Comparison of ENCODE assay signal across 8 cellular contexts in the genomic region with DNA sequence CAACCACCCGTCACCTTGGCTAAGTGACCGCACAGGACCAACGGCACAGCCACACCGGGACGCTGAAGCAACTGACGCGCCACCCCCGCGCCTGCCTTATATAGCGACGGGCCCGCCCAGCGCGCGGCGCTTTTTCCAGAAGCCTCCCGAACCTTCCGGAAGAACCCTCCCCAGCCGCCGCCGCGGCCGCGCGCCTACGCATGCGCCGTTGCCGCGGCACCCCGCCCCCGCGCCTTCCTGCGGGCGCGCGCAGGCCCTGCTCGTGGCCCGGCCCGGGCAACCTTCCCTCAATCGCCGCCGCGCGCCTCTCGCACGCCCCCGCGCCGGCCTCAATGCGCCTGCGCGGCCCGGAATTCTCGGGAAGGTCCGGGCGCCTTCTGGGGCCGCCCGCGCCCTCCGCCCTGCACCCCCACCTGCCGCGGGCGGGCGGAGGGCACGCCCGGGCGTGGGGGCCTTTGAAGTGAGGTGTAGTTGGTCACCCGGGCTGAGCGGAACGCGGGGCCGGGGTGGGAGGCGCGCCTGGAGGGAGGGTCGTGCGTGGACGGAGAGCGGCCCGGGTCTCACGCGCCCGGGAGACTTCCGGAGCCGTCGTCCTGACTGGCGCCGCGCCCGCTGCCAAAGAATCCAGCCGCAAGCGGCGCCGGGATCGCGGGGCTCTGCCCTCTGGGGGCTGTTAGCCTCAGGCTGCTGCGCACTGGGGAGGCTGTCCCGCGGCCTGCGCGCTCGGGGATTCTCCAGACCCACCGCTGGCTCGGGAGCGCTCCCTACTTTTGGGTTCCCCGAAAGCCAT. TPM values are rescaled to one million over a fixed set of nuclear protein-coding genes. Genes with fewer than 3 reads are reported as not detected.
A peak's percentile ranks its signal among the peaks of the same experiment; 100 is the strongest.
DNase-seq lines count a peak whose midpoint lies in the region; ATAC-seq lines count a peak whose summit lies in the region.

A gene (minus strand): TSS at position 73 of the 790 bp plus-strand sequence. CDS start 666 bp downstream, outside the sequence.

- peak within 1 kb of the TSS; percentile 96 to 100 (median 99) for H3K27ac Mint-ChIP-seq in CD8-positive, alpha-beta memory T cell

- peak; percentile 91 to 96 (median 93) for DNase-seq in CD8-positive, alpha-beta memory T cell
- DNase-seq in HS-27A (ENCODE audit: low read depth) (peak; percentile 79), NK-92 (lab: John Stamatoyannopoulos, UW; ENCODE audit: unreplicated experiment) (peak; percentile 81), medulla oblongata (ENCODE audit: extremely low spot score) (peak; percentile 93)
- DNase-seq in activated CD8-positive, alpha-beta memory T cell treated with anti-CD3 and anti-CD28 coated beads for 1 hour (ENCODE audit: extremely low read depth in 1 of 2, low read depth in 1 of 2): peak; percentile 82 to 97
- DNase-seq in effector CD4-positive, alpha-beta T cell: peak; percentile 93
- peak; percentile 88 to 91 (median 91) for DNase-seq in stimulated activated CD4-positive, alpha-beta T cell treated with anti-CD3 and anti-CD28 coated beads, TNF-alpha, amount 100 ng/mL, for 48 hours (ENCODE audit: low read depth in 3 of 3)

- H3K4me3 Mint-ChIP-seq in CD8-positive, alpha-beta memory T cell: peak within 1 kb of the TSS; percentile 95 to 99 (median 98)

- no peaks in the 10 kb centered on the region for H3K9me3 Mint-ChIP-seq in CD8-positive, alpha-beta memory T cell

- peaks cover 16 to 47% (median 25%) of the 10 kb centered on the region in 3 donors for H3K36me3 Mint-ChIP-seq in CD8-positive, alpha-beta memory T cell

- H3K27ac ChIP-seq in CD8-positive, alpha-beta memory T cell (ENCODE audit: low read depth, low read length): peak within 1 kb of the TSS; percentile 95

- H3K27me3 ChIP-seq in CD8-positive, alpha-beta memory T cell (ENCODE audit: insufficient read depth, low read length, poor library complexity, severe bottlenecking): no peaks in the 10 kb centered on the region

- H3K4me3 ChIP-seq in CD8-positive, alpha-beta memory T cell (ENCODE audit: low read length): peak within 1 kb of the TSS; percentile 90

- POLR2A ChIA-PET in CD8-positive, alpha-beta memory T cell (lab: Charles Lee): interaction anchor here (0.6 to 1.0 kb wide), 5 partner anchors 26 to 1845 kb away, joined by 3 to 23 read pairs (median 8); no protein-coding TSS in a partner anchor

- CTCF ChIA-PET in CD8-positive, alpha-beta memory T cell (lab: Charles Lee): interaction anchor here (0.6 to 3.1 kb wide), 7 partner anchors 8 to 230 kb away, joined by 3 to 25 read pairs (median 6); no protein-coding TSS in a partner anchor

- peaks cover 37% of the 10 kb centered on the region for H3K36me3 ChIP-seq in CD8-positive, alpha-beta memory T cell (ENCODE audit: insufficient read depth, low read length)

- H3K4me1 ChIP-seq in CD8-positive, alpha-beta memory T cell (ENCODE audit: insufficient read depth, low read length): peaks cover 54% of the 10 kb centered on the region

- ATAC-seq in GM19467 (IDR thresholded peaks at IDR 0.05; ENCODE audit: unreplicated experiment): peak; percentile 69

- peaks cover 58 to 63% (median 62%) of the 10 kb centered on the region in 3 donors for H3K4me1 Mint-ChIP-seq in CD8-positive, alpha-beta memory T cell

- peaks cover 0 to 13% of the 10 kb centered on the region in 2 donors for H3K27me3 Mint-ChIP-seq in CD8-positive, alpha-beta memory T cell

- no peaks in the 10 kb centered on the region for H3K9me3 ChIP-seq in CD8-positive, alpha-beta memory T cell (ENCODE audit: low read length)

RNA-seq across cellular contexts. Expression of the gene that starts here (rescaled TPM):
- total RNA-seq in CD8-positive, alpha-beta memory T cell: 1,000 to 10,000 TPM; 1,459 to 1,586 TPM
- 579 TPM for polyA plus RNA-seq in CD8-positive, alpha-beta memory T cell

Comparison
In these comparisons a context has a peak if more than half of its experiments do, and no peak if none do; other contexts are left out.
1. Peak in every context shown above with its lines: DNase-seq, ATAC-seq, H3K4me3 ChIP-seq and H3K27ac ChIP-seq.